ENCODE assay signal across 3 cellular contexts in the genomic region with DNA sequence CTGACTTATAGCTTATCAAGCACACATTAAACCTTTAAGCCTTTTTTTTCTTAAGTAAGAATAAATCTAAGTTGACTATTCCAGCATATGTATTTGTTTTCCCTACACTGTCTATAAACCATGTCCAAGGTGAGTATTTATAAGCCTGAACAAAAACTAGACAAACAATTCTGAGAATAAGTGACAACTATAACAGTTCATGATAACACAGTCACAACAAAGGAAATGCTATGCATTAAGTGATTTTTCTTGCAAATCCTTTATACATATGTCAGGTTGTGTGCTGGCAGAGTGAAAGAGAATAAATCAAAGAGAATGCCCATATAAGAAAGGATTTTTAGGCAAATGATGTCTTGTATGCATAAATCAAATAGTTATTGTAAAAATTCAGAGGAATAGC.
"Had no signal": no experiment of that assay in that cellular context is flagged by ENCODE, and none has a peak within 500 bp of the region (broad histone marks: within the 10 kb centered on the region; RNA-seq: fewer than 3 reads in every experiment).

No MANE protein-coding gene starts in this region.

- H3K4me3 ChIP-seq: GM12878 had no signal

- DNase-seq: GDM1, GF-D8 had no signal
